14 cellular contexts compared by ENCODE assay signal in the genomic region with DNA sequence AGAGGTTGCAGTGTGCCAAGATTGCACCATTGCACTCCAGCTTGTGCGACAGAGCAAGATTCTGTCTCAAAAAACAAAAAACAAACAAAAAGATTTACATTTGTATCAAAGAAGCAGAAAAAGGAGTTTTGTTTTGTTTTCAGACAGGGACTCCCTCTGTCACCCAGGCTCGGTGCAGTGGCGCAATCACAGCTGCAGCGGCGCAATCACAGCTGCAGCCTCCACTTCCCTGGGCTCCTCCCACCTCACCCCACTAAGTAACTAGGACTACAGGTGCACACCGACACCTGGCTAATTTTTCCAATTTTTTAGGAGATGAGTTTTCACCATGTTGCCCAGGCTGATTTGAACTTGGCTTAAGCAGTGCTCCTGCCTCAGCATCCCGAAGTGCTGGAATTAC. TPM values are rescaled to one million over a fixed set of nuclear protein-coding genes. Genes with fewer than 3 reads are reported as not detected.
DNase-seq lines count a peak whose midpoint lies in the region; ATAC-seq and TF ChIP-seq lines count a peak whose summit lies in the region.
"Had no signal": no experiment of that assay in that cellular context is flagged by ENCODE, and none has a peak within 500 bp of the region (broad histone marks: within the 10 kb centered on the region; RNA-seq: fewer than 3 reads in every experiment).

No MANE protein-coding gene starts in this region.

- H3K27me3 ChIP-seq in right cardiac atrium (ENCODE audit: control insufficient read depth, insufficient read depth) (no peaks in the 10 kb centered on the region), esophagus squamous epithelium (no peaks in the 10 kb centered on the region), tibial nerve (no peaks in the 10 kb centered on the region)
- H3K27me3 ChIP-seq: Peyer's patch, spleen had no signal

- POLR2A ChIA-PET in RWPE1 (lab: Yijun Ruan, JAX; ENCODE audit: low non-redundant PET) = no interaction called here

- H3K9me3 ChIP-seq in right cardiac atrium (ENCODE audit: control insufficient read depth, low read length) (no peaks in the 10 kb centered on the region), esophagus squamous epithelium (no peaks in the 10 kb centered on the region), tibial nerve (no peaks in the 10 kb centered on the region)
- H3K9me3 ChIP-seq: Peyer's patch, spleen had no signal

- WGBS in right cardiac atrium = 90% methylated on average over 7 of the region's 7 CpGs
- 78 to 80% methylated on average over 7 of the region's 7 CpGs for WGBS in esophagus squamous epithelium, 2 donors
- WGBS in tibial nerve, 2 donors = 86% methylated on average over 7 of the region's 7 CpGs

- CTCF ChIA-PET in RWPE1 (lab: Yijun Ruan, JAX) = no interaction called here

- H3K4me3 ChIP-seq in right cardiac atrium (ENCODE audit: low read length) (no peak overlapping the region), esophagus squamous epithelium (no peak overlapping the region), tibial nerve (no peak overlapping the region)

- H3K4me1 ChIP-seq in right cardiac atrium (ENCODE audit: control insufficient read depth, insufficient read depth, low read length) (no peaks in the 10 kb centered on the region), esophagus squamous epithelium (peaks cover 6 to 32% (median 18%) of the 10 kb centered on the region in 3 donors), tibial nerve (peaks cover 0 to 36% (median 10%) of the 10 kb centered on the region in 4 donors)

- no peak for TF ChIP-seq POLR2A in esophagus squamous epithelium (IDR thresholded peaks at IDR 0.05)
- TF ChIP-seq POLR2A in tibial nerve (IDR thresholded peaks at IDR 0.05) = no peak

- ATAC-seq in Right ventricle myocardium inferior = no peak
- no peak for ATAC-seq in right cardiac atrium
- no peak for ATAC-seq in HG03039 (IDR thresholded peaks at IDR 0.05; ENCODE audit: unreplicated experiment)
- ATAC-seq: T-helper 17 cell had no signal

- H3K27ac ChIP-seq in right cardiac atrium (ENCODE audit: low read length) (no peak overlapping the region), RWPE1 (peak overlapping the region; percentile 19), esophagus squamous epithelium (no peak overlapping the region), tibial nerve (no peak overlapping the region)
- H3K27ac ChIP-seq: Peyer's patch had no signal

- DNase-seq in Right ventricle myocardium inferior (ENCODE audit: missing footprints) (peak; percentile 68), right cardiac atrium (no peak), RWPE1 (ENCODE audit: low spot score) (no peak), globus pallidus (ENCODE audit: low spot score) (peak; percentile 37), esophagus squamous epithelium (lab: John Stamatoyannopoulos, UW) (no peak), tibial nerve (ENCODE audit: low spot score in 2 of 2) (no peak)
- DNase-seq in stimulated activated CD4-positive, alpha-beta T cell treated with anti-CD3 and anti-CD28 coated beads, Interleukin-4, amount 100 ng/mL, for 1 hour = no peak
- DNase-seq: activated effector memory CD4-positive, alpha-beta T cell treated with Interleukin-2 at 50 U/mL for 16 hours; DMS79; NCI-H446 treated with DMSO at 0.1 percent for 48 hours; Peyer's patch; spleen; T-helper 17 cell had no signal

- TF ChIP-seq CTCF in RWPE1 (conservative IDR thresholded peaks at IDR 0.05; ENCODE audit: low read depth) (no peak), esophagus squamous epithelium (IDR thresholded peaks at IDR 0.05) (no peak), tibial nerve (IDR thresholded peaks at IDR 0.05) (no peak)

- intact Hi-C loops in Right ventricle myocardium inferior (cut with DNase I) (no loop called here), right cardiac atrium (cut with DNase I) (no loop called here), esophagus squamous epithelium (cut with DNase I) (no loop called here)

- H3K36me3 ChIP-seq in esophagus squamous epithelium = no peaks in the 10 kb centered on the region
- H3K36me3 ChIP-seq in tibial nerve = no peaks in the 10 kb centered on the region
- H3K36me3 ChIP-seq: Peyer's patch, spleen had no signal

- no peak for TF ChIP-seq EP300 in tibial nerve (IDR thresholded peaks at IDR 0.05)

RNA-seq across cellular contexts. Expression of gene ARMC10, which starts 1.8 kb away (rescaled TPM):
- total RNA-seq in Right ventricle myocardium inferior = 20.7 TPM
- total RNA-seq in right cardiac atrium = 10 to 100 TPM; 18.7 to 23.8 (median 21.2) TPM
- polyA plus RNA-seq in right cardiac atrium = 14.7 TPM
- total RNA-seq in esophagus squamous epithelium = 10 to 100 TPM; 21.0 to 42.5 (median 36.6) TPM
- 10 to 100 TPM; 42.6 to 61.0 (median 48.5) TPM for total RNA-seq in tibial nerve

RNA-seq across cellular contexts. Expression of gene FBXL13, which starts 2.2 kb away (rescaled TPM):
- total RNA-seq in Right ventricle myocardium inferior (0.24 TPM), right cardiac atrium (1 to 10 TPM in 1 of 4 donors, under 1 TPM in 3; 0.34 to 1.3 (median 0.68) TPM), esophagus squamous epithelium (under 1 TPM; 0.40 to 0.95 (median 0.51) TPM), tibial nerve (1 to 10 TPM in 3 of 4 donors, under 1 TPM in 1; 0.20 to 3.5 (median 1.8) TPM)
- polyA plus RNA-seq in right cardiac atrium = 0.07 TPM

Comparison
In these comparisons a context has a peak if more than half of its experiments do, and no peak if none do; other contexts are left out.
1. DNase-seq: peak in Right ventricle myocardium inferior (single experiment) and globus pallidus (single experiment); none in right cardiac atrium (0 of 3), RWPE1 (single experiment), esophagus squamous epithelium (single experiment), tibial nerve (0 of 2) and stimulated activated CD4-positive, alpha-beta T cell treated with anti-CD3 and anti-CD28 coated beads, Interleukin-4, amount 100 ng/mL, for 1 hour (single experiment).